In genomic region chr5:179336126-179336870, GRCh38 we compare ENCODE assay signal across 2 cellular contexts.
TF ChIP-seq lines count a peak whose summit lies in the region.

No MANE protein-coding gene starts in this region.

TF ChIP-seq in A549, 52 proteins besides CTCF, POLR2A, EP300 and RAD21:
- no peak for TF ChIP-seq CHD4 (IDR thresholded peaks at IDR 0.05; ENCODE audit: borderline replicate concordance)
- TF ChIP-seq ATOH8 (CRISPR knock-in tag; IDR thresholded peaks at IDR 0.05; ENCODE audit: low read depth): no peak
- TF ChIP-seq KDM5A (IDR thresholded peaks at IDR 0.05): no peak
- TF ChIP-seq USF2 (IDR thresholded peaks at IDR 0.05): peak; percentile 32
TF ChIP-seq in A549: peak in this region for 1.

TF ChIP-seq in IMR-90, 13 proteins besides CTCF, POLR2A, EP300 and RAD21:
- peak; percentile 23; the same call in 1 of the 2 replicates for TF ChIP-seq USF2 (IDR thresholded peaks at IDR 0.05; ENCODE audit: low read depth, low read length)
- no peak for TF ChIP-seq SMC3 (IDR thresholded peaks at IDR 0.05; ENCODE audit: low read depth, low read length)
- no peak for TF ChIP-seq MXI1 (IDR thresholded peaks at IDR 0.05; ENCODE audit: borderline replicate concordance, low read depth, low read length)
